Comparison of ENCODE assay signal across 8 cellular contexts in the genomic region with DNA sequence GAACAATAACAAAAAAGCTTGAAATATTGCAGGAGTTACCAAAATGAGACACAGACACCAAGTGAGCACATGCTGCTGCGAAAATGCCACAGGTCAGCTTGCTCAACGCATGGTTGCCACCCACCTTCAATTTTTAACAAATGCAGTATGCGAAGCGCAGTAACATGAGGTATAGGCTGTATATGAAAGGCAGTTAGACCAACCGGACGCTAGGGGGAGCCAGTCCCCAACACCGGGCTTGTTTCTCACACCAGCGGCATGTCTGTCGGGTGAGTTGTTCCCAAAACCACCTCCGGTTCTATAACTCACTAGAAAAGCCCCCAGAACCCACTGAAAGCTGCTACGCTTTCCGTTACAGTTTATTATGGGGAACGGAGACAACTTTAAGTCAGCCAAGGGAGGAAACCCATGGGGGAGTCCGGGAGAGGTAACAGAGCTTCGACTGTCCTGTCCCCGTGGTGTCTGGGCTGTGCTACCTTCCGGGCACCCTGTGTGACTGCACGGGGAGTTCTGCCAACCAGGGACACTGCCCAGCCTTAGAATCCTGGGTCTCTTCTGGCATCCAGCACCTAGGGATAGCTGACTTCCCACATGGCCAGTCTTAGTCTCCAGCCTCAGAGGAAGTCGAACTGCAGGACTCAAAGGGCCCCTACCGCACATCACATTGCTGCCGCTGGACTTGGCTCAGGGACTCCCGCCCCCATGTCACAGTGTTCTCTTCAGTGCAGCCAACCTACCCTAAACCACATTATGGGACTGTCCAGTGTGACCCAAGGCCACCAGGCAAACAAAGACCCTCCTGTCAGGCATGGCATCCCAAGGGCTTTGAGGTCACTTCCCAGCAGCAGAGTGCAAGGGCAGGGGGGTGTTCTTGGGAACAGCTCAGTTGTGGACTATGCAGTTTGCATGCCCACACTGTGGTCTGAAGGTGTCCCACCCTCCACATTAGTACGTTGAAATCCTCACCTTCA. TPM values are rescaled to one million over a fixed set of nuclear protein-coding genes. Genes with fewer than 3 reads are reported as not detected.
DNase-seq lines count a peak whose midpoint lies in the region; ATAC-seq, FAIRE-seq and TF ChIP-seq lines count a peak whose summit lies in the region.

No MANE protein-coding gene starts in this region.

- peak overlapping the region in 1 of 2 experiments; percentile 37; a peak in 1 of 4 replicates for H3K4me2 ChIP-seq in H1 (ENCODE audit: insufficient read depth in 1 of 2, low read depth in 2 of 2, low read length in 2 of 2)

- DNase-seq in D341Med (ENCODE audit: low spot score) = peak; percentile 89
- peak; percentile 54 for DNase-seq in HS-5 (ENCODE audit: low read depth)
- DNase-seq in NOMO-1 (lab: John Stamatoyannopoulos, UW; ENCODE audit: unreplicated experiment in 2 of 2) = peak; percentile 74 to 80
- peak; percentile 95 for DNase-seq in activated CD8-positive, alpha-beta memory T cell treated with anti-CD3 and anti-CD28 coated beads for 24 hours
- DNase-seq in H1 (ENCODE audit: low read depth in 1 of 2, low spot score in 2 of 2) = peak; percentile 61 to 92
- peak; percentile 79 to 83 (median 79) for DNase-seq in mucosa of descending colon
- DNase-seq in stimulated activated CD8-positive, alpha-beta memory T cell treated with anti-CD3 and anti-CD28 coated beads, Interleukin-4, amount 100 ng/mL, for 24 hours (ENCODE audit: low read depth) = peak; percentile 83

- H3K9ac ChIP-seq in H1 (replicated peaks in 1 of 4; ENCODE audit: extremely low read depth in 1 of 4, low read depth in 3 of 4, low read length in 3 of 4) = no peak overlapping the region

- H3K36me3 ChIP-seq in H1 (ENCODE audit: control insufficient read depth in 2 of 4, insufficient read depth in 4 of 4, low read length in 3 of 4) (no peaks in the 10 kb centered on the region), mucosa of descending colon (ENCODE audit: low read depth) (no peaks in the 10 kb centered on the region)

- ATAC-seq in GM21381 (IDR thresholded peaks at IDR 0.05; ENCODE audit: unreplicated experiment) = peak; percentile 95
- ATAC-seq in mucosa of descending colon = peak; percentile 98

- peaks cover 5 to 11% of the 10 kb centered on the region in 2 experiments; a peak in 2 of 4 replicates for H3K9me3 ChIP-seq in H1 (ENCODE audit: insufficient read depth in 2 of 2, low read depth in 1 of 2, low read length in 1 of 2)
- no peaks in the 10 kb centered on the region for H3K9me3 ChIP-seq in mucosa of descending colon

- 40% methylated on average over 23 of the region's 23 CpGs; no CpG with 5 or more reads in 1 of the 2 experiments for WGBS in H1 (ENCODE audit: extremely low coverage in 1 of 2, insufficient coverage in 1 of 2, insufficient read length in 1 of 2, insufficient replicate concordance in 2 of 2, low coverage in 1 of 2, low lambda C conversion rate in 2 of 2, missing lambda C conversion rate in 1 of 2), 2 experiments

- no peak overlapping the region for H3K4ac ChIP-seq in H1 (replicated peaks; ENCODE audit: insufficient read length, low read depth, low read length)

- no peaks in the 10 kb centered on the region for H3K23me2 ChIP-seq in H1 (ENCODE audit: low read depth, low read length)

- H3K27me3 ChIP-seq in H1 (replicated peaks in 1 of 4; ENCODE audit: control insufficient read depth in 3 of 4, extremely low read depth in 1 of 4, insufficient read depth in 3 of 4, low read length in 3 of 4) = peaks cover 0 to 24% (median 18%) of the 10 kb centered on the region in 4 experiments; a peak in 6 of 7 replicates

- no peaks in the 10 kb centered on the region for H3K79me2 ChIP-seq in H1 (ENCODE audit: control insufficient read depth in 1 of 2, insufficient read depth in 2 of 2, low read length in 2 of 2)

- no peaks in the 10 kb centered on the region for H4K20me1 ChIP-seq in H1 (replicated peaks in 1 of 2; ENCODE audit: control insufficient read depth in 1 of 2, insufficient read depth in 2 of 2, low read length in 2 of 2)

- no peak overlapping the region for H2BK15ac ChIP-seq in H1 (ENCODE audit: low read length)

- H2BK12ac ChIP-seq in H1 (ENCODE audit: low read depth, low read length) = no peak overlapping the region

- peak; percentile 82 for TF ChIP-seq RAD21 in H1 (IDR thresholded peaks at IDR 0.05 in 1 of 2, conservative IDR thresholded peaks at IDR 0.05 in 1 of 2; ENCODE audit: low read depth in 2 of 2, low read length in 2 of 2)

- intact Hi-C loops in mucosa of descending colon (cut with DNase I, micrococcal nuclease) = no loop called here

- no peak overlapping the region for H2AK5ac ChIP-seq in H1 (ENCODE audit: low read depth, low read length)

- TF ChIP-seq CTCF in H1 (IDR thresholded peaks at IDR 0.05; ENCODE audit: control extremely low read depth in 1 of 3, insufficient read depth in 1 of 3, low read depth in 1 of 3, low read length in 3 of 3) (peak; percentile 84 to 95 (median 89)), mucosa of descending colon (IDR thresholded peaks at IDR 0.05) (peak; percentile 90)

- H3K79me1 ChIP-seq in H1 (ENCODE audit: low read depth, low read length) = no peaks in the 10 kb centered on the region

- H2BK120ac ChIP-seq in H1 (replicated peaks; ENCODE audit: low read depth, low read length) = no peak overlapping the region

- no peak overlapping the region for H3K23ac ChIP-seq in H1 (ENCODE audit: insufficient read length)

- H4K8ac ChIP-seq in H1 (ENCODE audit: extremely low read depth, insufficient read depth, low read length) = peak overlapping the region; percentile 23

- peak; percentile 83 for FAIRE-seq in H1 (lab: Jason Lieb, UNC)

- no peak for TF ChIP-seq POLR2A in H1 (IDR thresholded peaks at IDR 0.05; ENCODE audit: control extremely low read depth in 1 of 2, low read depth in 2 of 2, low read length in 2 of 2)

- no peak overlapping the region for H3K14ac ChIP-seq in H1 (ENCODE audit: insufficient read length)

- TF ChIP-seq EP300 in H1 (IDR thresholded peaks at IDR 0.05; ENCODE audit: borderline replicate concordance in 1 of 2, low read depth in 2 of 2, low read length in 2 of 2) = no peak

- H3K4me1 ChIP-seq in H1 (replicated peaks in 1 of 4; ENCODE audit: control insufficient read depth in 3 of 4, insufficient read depth in 4 of 4, low read length in 3 of 4) (peaks cover 0 to 4% (median 2%) of the 10 kb centered on the region in 4 experiments; a peak in 4 of 7 replicates), mucosa of descending colon (ENCODE audit: low read depth) (peaks cover 7% of the 10 kb centered on the region)

- H3K4me3 ChIP-seq in H1 (ENCODE audit: extremely low read depth in 1 of 4, insufficient read depth in 2 of 4, low read depth in 3 of 4, low read length in 4 of 4) (peak overlapping the region in 1 of 4 experiments; percentile 17; a peak in 1 of 8 replicates), mucosa of descending colon (no peak overlapping the region)

- no peak overlapping the region for H2AFZ ChIP-seq in H1 (ENCODE audit: low read length)

- H3K56ac ChIP-seq in H1 (replicated peaks; ENCODE audit: insufficient read length, low read depth, low read length) = no peak overlapping the region

- CTCF ChIA-PET in H1 (lab: Charles Lee; ENCODE audit: partially characterized antibody) = interaction anchor here (0.5 to 4.4 kb wide), 30 partner anchors 9 to 505 kb away, joined by 3 to 66 read pairs (median 4); no protein-coding TSS in a partner anchor

- H3K27ac ChIP-seq in H1 (ENCODE audit: low read depth, low read length) = no peak overlapping the region

- H3K18ac ChIP-seq in H1 (ENCODE audit: extremely low read depth, low read length) = no peak overlapping the region

- H2BK20ac ChIP-seq in H1 (ENCODE audit: low read length) = no peak overlapping the region

- no peak overlapping the region for H2BK5ac ChIP-seq in H1 (ENCODE audit: low read depth, low read length)

- no peak overlapping the region for H4K91ac ChIP-seq in H1 (replicated peaks; ENCODE audit: insufficient read length, low read length)

- POLR2A ChIA-PET in H1 (lab: Charles Lee; ENCODE audit: partially characterized antibody) = interaction anchor here (1.3 to 3.7 kb wide), 3 partner anchors 15 to 46 kb away, joined by 3 to 21 read pairs (median 3); a partner anchor contains a TSS

- no peak overlapping the region for H4K5ac ChIP-seq in H1 (ENCODE audit: insufficient read length, low read depth, low read length)

TF ChIP-seq in H1, 55 proteins besides CTCF, POLR2A, EP300 and RAD21:
- no peak for TF ChIP-seq SIX5 (IDR thresholded peaks at IDR 0.05; ENCODE audit: low read depth, low read length)
- 0 out of 2 replicates have a peak, but pooled peaks have one; percentile 14 for TF ChIP-seq SUZ12 (IDR thresholded peaks at IDR 0.05; ENCODE audit: low read length)
- 0 out of 4 replicates have a peak, but pooled peaks of 1 of the 2 experiments have one; percentile 17 for TF ChIP-seq SIN3A (conservative IDR thresholded peaks at IDR 0.05 in 1 of 2, IDR thresholded peaks at IDR 0.05 in 1 of 2; ENCODE audit: low read depth in 1 of 2, low read length in 2 of 2)
- TF ChIP-seq, protein P1, sequence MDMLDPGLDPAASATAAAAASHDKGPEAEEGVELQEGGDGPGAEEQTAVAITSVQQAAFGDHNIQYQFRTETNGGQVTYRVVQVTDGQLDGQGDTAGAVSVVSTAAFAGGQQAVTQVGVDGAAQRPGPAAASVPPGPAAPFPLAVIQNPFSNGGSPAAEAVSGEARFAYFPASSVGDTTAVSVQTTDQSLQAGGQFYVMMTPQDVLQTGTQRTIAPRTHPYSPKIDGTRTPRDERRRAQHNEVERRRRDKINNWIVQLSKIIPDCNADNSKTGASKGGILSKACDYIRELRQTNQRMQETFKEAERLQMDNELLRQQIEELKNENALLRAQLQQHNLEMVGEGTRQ (IDR thresholded peaks at IDR 0.05; ENCODE audit: low read length) = no peak
- TF ChIP-seq, protein P2, sequence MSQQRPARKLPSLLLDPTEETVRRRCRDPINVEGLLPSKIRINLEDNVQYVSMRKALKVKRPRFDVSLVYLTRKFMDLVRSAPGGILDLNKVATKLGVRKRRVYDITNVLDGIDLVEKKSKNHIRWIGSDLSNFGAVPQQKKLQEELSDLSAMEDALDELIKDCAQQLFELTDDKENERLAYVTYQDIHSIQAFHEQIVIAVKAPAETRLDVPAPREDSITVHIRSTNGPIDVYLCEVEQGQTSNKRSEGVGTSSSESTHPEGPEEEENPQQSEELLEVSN (IDR thresholded peaks at IDR 0.05) = peak; percentile 36; the same call in 1 of the 2 replicates

RNA-seq across cellular contexts. Expression of a gene that starts 14.0 kb away (rescaled TPM):
- 111 and 113 TPM in 2 replicates for total RNA-seq in H1 (2021; fragmentation: NEBNext Ultra II Directional; extraction: Animal tissue kit (Norgen Biotek cat#: 25700))
- 47.0 and 75.6 TPM in 2 replicates for polyA plus RNA-seq in H1 (2011; rRNA removed)
- polyA plus RNA-seq in H1 (2011; cell fraction: cytosol; rRNA removed) = 50.1 TPM
- polyA plus RNA-seq in H1 (2011; cell fraction: nucleus; rRNA removed) = 42.7 TPM
- 50.8 to 75.3 TPM (median 67.3 TPM) in 4 replicates for polyA plus RNA-seq in H1 (2012, experiment 1 of 2)
- 58.5 TPM for polyA plus RNA-seq in H1 (2012, experiment 2 of 2)
- 30.0 TPM for polyA plus RNA-seq in H1 (2013, experiment 1 of 2)
- polyA plus RNA-seq in H1 (2013, experiment 2 of 2) = 30.1 TPM
- polyA minus RNA-seq in H1 (2011; rRNA and poly(A)+ RNA removed) = 25.9 and 34.8 TPM in 2 replicates
- polyA minus RNA-seq in H1 (2011; cell fraction: cytosol; rRNA and poly(A)+ RNA removed) = 39.0 TPM
- polyA minus RNA-seq in H1 (2011; cell fraction: nucleus; rRNA and poly(A)+ RNA removed) = 15.2 TPM
- 10 to 100 TPM; 67.7 to 84.0 (median 68.4) TPM for total RNA-seq in mucosa of descending colon
